8 cellular contexts compared by ENCODE assay signal in genomic region chr16:55465077-55465896, GRCh38. TPM values are rescaled to one million over a fixed set of nuclear protein-coding genes. Genes with fewer than 3 reads are reported as not detected.
DNase-seq lines count a peak whose midpoint lies in the region; ATAC-seq and TF ChIP-seq lines count a peak whose summit lies in the region.

No MANE protein-coding gene starts in this region.

- DNase-seq in EL (peak; percentile 78), IMR-90 (peak; percentile 79), Peyer's patch (peak; percentile 74 to 94 (median 89)), fibroblast of the aortic adventitia (ENCODE audit: low read depth) (peak; percentile 90), superior temporal gyrus (ENCODE audit: extremely low spot score) (peak; percentile 98)
- DNase-seq in activated T-cell treated with anti-CD3 and anti-CD28 coated beads, Interleukin-2, amount 50 U/mL, for 48 hours, result peak; percentile 88 to 89

- TF ChIP-seq RAD21 in IMR-90 (IDR thresholded peaks at IDR 0.05; ENCODE audit: low read length), result peak; percentile 100

- H3K4me3 ChIP-seq in IMR-90 (ENCODE audit: insufficient read depth, low read depth, low read length), result no peak overlapping the region
- H3K4me3 ChIP-seq in Peyer's patch, result no peak overlapping the region
- H3K4me3 ChIP-seq in fibroblast of the aortic adventitia (ENCODE audit: low read depth, low read length), result peak overlapping the region; percentile 52
- no peak overlapping the region for H3K4me3 ChIP-seq in neutrophil (ENCODE audit: low read depth in 1 of 2, low read length in 1 of 2)

- TF ChIP-seq POLR2A in IMR-90 (IDR thresholded peaks at IDR 0.05; ENCODE audit: low read depth, low read length), result peak; percentile 80
- TF ChIP-seq POLR2A in Peyer's patch (IDR thresholded peaks at IDR 0.05), result no peak

- no peak overlapping the region for H4K5ac ChIP-seq in IMR-90 (ENCODE audit: low read depth, low read length)

- CTCF ChIA-PET in IMR-90 (lab: Yijun Ruan, JAX), result interaction anchor here (0.6 to 2.9 kb wide), 35 partner anchors 12 to 1914 kb away, joined by 3 to 26 read pairs (median 4); no protein-coding TSS in a partner anchor

- H3K36me3 ChIP-seq in IMR-90 (ENCODE audit: control insufficient read depth, insufficient read depth, low read length) (no peaks in the 10 kb centered on the region), Peyer's patch (no peaks in the 10 kb centered on the region), neutrophil (no peaks in the 10 kb centered on the region)

- H2BK5ac ChIP-seq in IMR-90 (ENCODE audit: low read depth, low read length, poor library complexity, severe bottlenecking), result no peak overlapping the region

- H4K91ac ChIP-seq in IMR-90 (ENCODE audit: insufficient read depth, low read depth, low read length), result no peak overlapping the region

- TF ChIP-seq CTCF in IMR-90 (conservative IDR thresholded peaks at IDR 0.05; ENCODE audit: low read depth, low read length) (peak; percentile 100), Peyer's patch (IDR thresholded peaks at IDR 0.05) (peak; percentile 66 to 100 (median 99)), fibroblast of the aortic adventitia (IDR thresholded peaks at IDR 0.05; ENCODE audit: insufficient read depth, low read length) (peak; percentile 94), neutrophil (IDR thresholded peaks at IDR 0.05) (peak; percentile 99)

- H3K14ac ChIP-seq in IMR-90 (replicated peaks; ENCODE audit: low read depth, low read length), result no peak overlapping the region

- H2AK5ac ChIP-seq in IMR-90 (ENCODE audit: low read depth, low read length), result no peak overlapping the region

- H3K18ac ChIP-seq in IMR-90 (ENCODE audit: low read depth, low read length), result no peak overlapping the region

- 0 out of 2 replicates have a peak, but pooled peaks cover under 1% of the 10 kb centered on the region for H3K9me1 ChIP-seq in IMR-90 (ENCODE audit: insufficient read depth, low read length)

- H4K20me1 ChIP-seq in IMR-90 (ENCODE audit: insufficient read depth, low read length), result no peaks in the 10 kb centered on the region

- H3K79me1 ChIP-seq in IMR-90 (ENCODE audit: low read depth in 1 of 2, low read length in 2 of 2), result no peaks in the 10 kb centered on the region

- dilution Hi-C loops in IMR-90 (cut with HindIII; ENCODE audit: low sequenced_read_pairs, unreplicated experiment), result no loop called here

- no peak overlapping the region for H3K4ac ChIP-seq in IMR-90 (ENCODE audit: low read depth, low read length)

- H3K4me1 ChIP-seq in IMR-90 (ENCODE audit: control insufficient read depth, insufficient read depth, low read length), result peaks cover under 1% of the 10 kb centered on the region; the same call in 1 of the 2 replicates
- H3K4me1 ChIP-seq in Peyer's patch, result no peaks in the 10 kb centered on the region
- H3K4me1 ChIP-seq in neutrophil (ENCODE audit: control insufficient read depth in 1 of 2, insufficient read depth in 1 of 2, low read depth in 1 of 2, low read length in 1 of 2), result peaks cover 0 to 4% of the 10 kb centered on the region in 2 experiments

- H3K27me3 ChIP-seq in IMR-90 (ENCODE audit: control insufficient read depth, insufficient read depth, low read length) (peaks cover 10% of the 10 kb centered on the region), Peyer's patch (no peaks in the 10 kb centered on the region), neutrophil (no peaks in the 10 kb centered on the region)

- WGBS in IMR-90 (ENCODE audit: extremely low coverage in 2 of 2, insufficient read length in 1 of 2), 2 experiments, result 52 to 100% methylated on average over 1 to 10 of the region's 19 CpGs

- no peaks in the 10 kb centered on the region for H3K9me3 ChIP-seq in IMR-90 (ENCODE audit: control insufficient read depth, insufficient read depth, low read length)
- no peaks in the 10 kb centered on the region for H3K9me3 ChIP-seq in Peyer's patch
- H3K9me3 ChIP-seq in neutrophil, result no peaks in the 10 kb centered on the region

- H4K8ac ChIP-seq in IMR-90 (ENCODE audit: low read depth in 2 of 2, low read length in 2 of 2), result no peak overlapping the region

- no peak overlapping the region for H3K56ac ChIP-seq in IMR-90 (ENCODE audit: extremely low read depth, insufficient read depth, low read length)

- H2BK120ac ChIP-seq in IMR-90 (ENCODE audit: low read depth, low read length), result no peak overlapping the region

- H2BK15ac ChIP-seq in IMR-90 (ENCODE audit: low read depth, low read length), result no peak overlapping the region

- intact Hi-C loops in IMR-90 (cut with micrococcal nuclease), result loop anchor here (1.0 to 2.0 kb wide), 6 partner anchors 30 to 1519 kb away; no protein-coding TSS in a partner anchor

- peak overlapping the region; percentile 81 for H2AFZ ChIP-seq in IMR-90 (replicated peaks; ENCODE audit: low read length, poor library complexity)

- peak overlapping the region; percentile 75 for H3K4me2 ChIP-seq in IMR-90 (ENCODE audit: low read depth, low read length)

- in situ Hi-C loops in IMR-90 (cut with MboI; ENCODE audit: low sequenced_read_pairs), result loop anchor here (5.0 to 25.0 kb wide), 5 partner anchors 77 to 847 kb away; no protein-coding TSS in a partner anchor

- no peak overlapping the region for H3K9ac ChIP-seq in IMR-90 (ENCODE audit: low read depth, low read length)

- H2BK20ac ChIP-seq in IMR-90 (ENCODE audit: low read depth, low read length), result no peak overlapping the region

- ATAC-seq in GM21717 (IDR thresholded peaks at IDR 0.05; ENCODE audit: unreplicated experiment), result peak; percentile 92
- ATAC-seq in IMR-90 (ENCODE audit: low read depth), result peak; percentile 97

- POLR2A ChIA-PET in IMR-90 (lab: Charles Lee; ENCODE audit: unreplicated experiment), result no interaction called here

- peak overlapping the region; percentile 37 for H2AK9ac ChIP-seq in IMR-90 (replicated peaks; ENCODE audit: low read depth, low read length, poor library complexity)

- H3K27ac ChIP-seq in IMR-90 (ENCODE audit: insufficient read depth, low read length), result no peak overlapping the region
- no peak overlapping the region for H3K27ac ChIP-seq in Peyer's patch
- no peak overlapping the region for H3K27ac ChIP-seq in neutrophil

- BruUV-seq in IMR-90 (replicated peaks; lab: Mats Ljungman, UMichigan), result no TSS peak

- no peak overlapping the region for H3K23ac ChIP-seq in IMR-90 (ENCODE audit: low read depth, low read length)

TF ChIP-seq in IMR-90, 13 proteins besides CTCF, POLR2A, EP300 and RAD21:
- TF ChIP-seq MAZ (IDR thresholded peaks at IDR 0.05; ENCODE audit: borderline replicate concordance, low read depth, low read length), result peak; percentile 55; the same call in 1 of the 2 replicates
- TF ChIP-seq RCOR1 (IDR thresholded peaks at IDR 0.05; ENCODE audit: insufficient replicate concordance, low read length), result no peak
- TF ChIP-seq SMC3 (IDR thresholded peaks at IDR 0.05; ENCODE audit: low read depth, low read length), result peak; percentile 100
- TF ChIP-seq NFE2L2 (IDR thresholded peaks at IDR 0.05; ENCODE audit: low read depth, low read length), result no peak
- 0 out of 2 replicates have a peak, but pooled peaks have one; percentile 19 for TF ChIP-seq MAFK (IDR thresholded peaks at IDR 0.05; ENCODE audit: low read depth, low read length)
- peak; percentile 8; the same call in 1 of the 2 replicates for TF ChIP-seq BHLHE40 (IDR thresholded peaks at IDR 0.05; ENCODE audit: low read depth, low read length)

RNA-seq across cellular contexts. Expression of gene MMP2, which starts 13.7 kb away (rescaled TPM):
- total RNA-seq in IMR-90 (2012; rRNA removed) (164 and 240 TPM in 2 replicates), Peyer's patch (100 to 1,000 TPM in 3 of 4 donors, 10 to 100 TPM in 1; 52.2 to 214 (median 123) TPM), fibroblast of the aortic adventitia (ENCODE audit: low replicate concordance) (1,244 and 1,884 TPM in 2 replicates)
- polyA plus RNA-seq in IMR-90 (2012; rRNA removed), result 567 and 574 TPM in 2 replicates
- 665 and 744 TPM in 2 replicates for polyA plus RNA-seq in IMR-90 (2012; cell fraction: cytosol; rRNA removed)
- 209 and 252 TPM in 2 replicates for polyA plus RNA-seq in IMR-90 (2012; cell fraction: nucleus; rRNA removed; ENCODE audit: low replicate concordance)

RNA-seq across cellular contexts. Expression of gene LPCAT2, which starts 43.6 kb away (rescaled TPM):
- total RNA-seq in IMR-90 (2012; rRNA removed) (8.6 and 15.6 TPM in 2 replicates), Peyer's patch (10 to 100 TPM in 2 of 4 donors, 1 to 10 TPM in 2; 4.6 to 66.0 (median 10.9) TPM), fibroblast of the aortic adventitia (ENCODE audit: low replicate concordance) (34.1 and 35.6 TPM in 2 replicates)
- polyA plus RNA-seq in IMR-90 (2012; rRNA removed), result 6.0 and 8.7 TPM in 2 replicates
- 3.1 and 7.7 TPM in 2 replicates for polyA plus RNA-seq in IMR-90 (2012; cell fraction: cytosol; rRNA removed)
- polyA plus RNA-seq in IMR-90 (2012; cell fraction: nucleus; rRNA removed; ENCODE audit: low replicate concordance), result 16.6 and 16.7 TPM in 2 replicates
